In the genomic region with DNA sequence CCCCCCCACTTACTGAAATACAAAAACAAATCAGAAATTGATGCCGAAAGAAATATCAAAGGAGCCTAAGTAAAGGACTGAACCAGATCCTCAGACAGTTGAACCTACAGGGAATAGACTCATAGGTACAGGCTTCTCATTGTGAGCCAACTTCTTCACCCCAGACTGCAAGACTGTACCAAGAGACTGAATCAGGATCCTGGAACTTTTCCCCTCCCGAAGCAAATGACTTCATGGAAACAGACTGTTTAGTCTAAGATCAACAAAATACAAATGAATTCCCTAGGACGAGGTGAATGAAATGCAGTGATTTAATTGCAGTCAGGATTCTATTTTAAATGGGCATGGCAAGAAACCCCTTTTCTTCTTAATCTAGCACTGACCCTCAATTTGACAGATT, we compare ENCODE assay signal across 1 cellular context.
TF ChIP-seq lines count a peak whose summit lies in the region.

No MANE protein-coding gene starts in this region.

TF ChIP-seq in HEK293T, 16 proteins besides CTCF, POLR2A, EP300 and RAD21 (continued from another document):
- TF ChIP-seq FOXM1 (IDR thresholded peaks at IDR 0.05; ENCODE audit: borderline replicate concordance) (no peak), ARNT (IDR thresholded peaks at IDR 0.05) (no peak), NFRKB (IDR thresholded peaks at IDR 0.05) (no peak), BHLHE40 (IDR thresholded peaks at IDR 0.05; ENCODE audit: borderline replicate concordance) (no peak)
TF ChIP-seq in HEK293T: peak in this region for 0.
